8 cellular contexts compared by ENCODE assay signal in the genomic region with DNA sequence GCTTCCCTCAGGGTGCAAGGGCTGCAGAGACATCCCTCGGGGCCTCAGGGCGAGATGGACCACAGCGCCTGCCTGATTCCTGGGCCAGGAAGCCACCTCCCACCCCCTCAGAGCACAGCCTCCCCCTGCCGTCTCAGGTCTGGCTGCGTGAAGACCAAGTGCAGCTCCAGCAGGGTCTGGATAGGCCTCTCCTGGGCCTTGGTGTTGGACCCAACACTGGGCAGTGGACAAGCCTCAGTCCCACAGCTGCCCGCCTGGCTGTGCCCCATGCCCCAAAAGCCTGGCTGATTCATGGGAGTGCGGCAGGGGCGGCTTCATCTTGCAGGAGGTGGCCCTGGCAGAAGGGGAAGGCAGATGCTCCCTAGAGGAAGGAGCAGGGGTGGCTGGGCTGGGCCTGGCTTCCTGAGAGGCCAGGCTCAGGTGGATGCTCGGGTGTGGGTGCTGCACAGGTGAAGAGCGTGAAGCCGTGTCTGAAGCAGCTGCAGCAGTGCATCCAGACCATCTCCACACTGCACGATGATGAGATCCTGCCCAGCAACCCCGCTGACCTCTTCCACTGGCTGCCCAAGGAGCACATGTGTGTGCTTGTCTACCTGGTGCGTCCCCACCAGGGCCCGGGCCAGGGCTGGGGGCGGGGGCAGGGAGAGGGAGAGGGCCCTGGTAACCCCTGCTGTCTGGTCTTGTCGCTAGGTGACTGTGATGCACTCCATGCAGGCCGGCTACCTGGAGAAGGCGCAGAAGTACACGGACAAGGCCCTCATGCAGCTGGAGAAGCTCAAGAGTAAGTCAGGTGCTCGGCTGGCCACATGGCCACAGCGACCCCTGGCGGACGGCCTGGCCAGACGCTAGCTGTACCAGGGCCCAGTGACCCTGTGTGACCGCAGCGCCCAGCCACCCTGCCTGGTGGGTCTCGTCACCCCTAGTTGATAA. TPM values are rescaled to one million over a fixed set of nuclear protein-coding genes. Genes with fewer than 3 reads are reported as not detected.
DNase-seq lines count a peak whose midpoint lies in the region; ATAC-seq and TF ChIP-seq lines count a peak whose summit lies in the region.

No MANE protein-coding gene starts in this region.

- peaks cover 0 to 2% (median 0%) of the 10 kb centered on the region in 3 donors for H3K27me3 Mint-ChIP-seq in immature natural killer cell (ENCODE audit: low read depth in 3 of 3)

- H3K36me3 ChIP-seq in GM23248 (ENCODE audit: low read depth) (peaks cover 30% of the 10 kb centered on the region; the same call in 1 of the 2 replicates), vagina (peaks cover 8 to 90% of the 10 kb centered on the region in 2 donors)

- WGBS in GM23248 (ENCODE audit: low coverage in 1 of 2, low lambda C conversion rate in 2 of 2, missing lambda C conversion rate in 2 of 2), 2 experiments, result 71% methylated on average over 26 to 27 of the region's 28 CpGs

- no peak overlapping the region for H3K9ac ChIP-seq in GM23248

- H3K27me3 ChIP-seq in GM23248 (replicated peaks; ENCODE audit: insufficient read depth) (no peaks in the 10 kb centered on the region), vagina (no peaks in the 10 kb centered on the region)

- H3F3A ChIP-seq in GM23248 (ENCODE audit: insufficient read depth), result no peaks in the 10 kb centered on the region

- DNase-seq in AG09319 (ENCODE audit: extremely low read depth, low read depth) (no peak), GM23248 (peak; percentile 56), NCI-H748 (lab: John Stamatoyannopoulos, UW; ENCODE audit: unreplicated experiment) (peak; percentile 70), T47D (ENCODE audit: low read depth in 1 of 2, low spot score in 1 of 2) (peak; percentile 61 to 78), left colon (peak; percentile 50 to 66), vagina (ENCODE audit: extremely low spot score in 2 of 2) (no peak), immature natural killer cell (no peak)

- no peaks in the 10 kb centered on the region for H3K79me2 ChIP-seq in GM23248 (ENCODE audit: insufficient read depth)

- H2AFZ ChIP-seq in GM23248, result no peak overlapping the region

- H4K20me1 ChIP-seq in GM23248 (ENCODE audit: insufficient read depth), result no peaks in the 10 kb centered on the region

- TF ChIP-seq POLR2A in vagina (IDR thresholded peaks at IDR 0.05), result no peak

- TF ChIP-seq CTCF in AG09319 (IDR thresholded peaks at IDR 0.05; ENCODE audit: low read depth, low read length) (peak; percentile 91), vagina (IDR thresholded peaks at IDR 0.05) (peak; percentile 14 to 46 (median 23))

- intact Hi-C loops in left colon (cut with DNase I, micrococcal nuclease), result no loop called here
- intact Hi-C loops in vagina (cut with DNase I), result no loop called here

- ATAC-seq in left colon (peak; percentile 86), GM21381 (IDR thresholded peaks at IDR 0.05; ENCODE audit: unreplicated experiment) (no peak)

- H3K9me3 Mint-ChIP-seq in immature natural killer cell, result no peaks in the 10 kb centered on the region

- H3K4me1 Mint-ChIP-seq in immature natural killer cell, result no peaks in the 10 kb centered on the region

- H3K4me3 ChIP-seq in GM23248 (no peak overlapping the region), vagina (no peak overlapping the region)

- no peaks in the 10 kb centered on the region for H3K9me3 ChIP-seq in GM23248 (ENCODE audit: low read depth)
- H3K9me3 ChIP-seq in vagina, result no peaks in the 10 kb centered on the region

- H3K27ac Mint-ChIP-seq in immature natural killer cell, result no peak overlapping the region

- H3K4me1 ChIP-seq in GM23248 (ENCODE audit: insufficient read depth) (no peaks in the 10 kb centered on the region; the same call in 1 of the 2 replicates), vagina (peaks cover 8% of the 10 kb centered on the region)

- peaks cover 10 to 26% (median 13%) of the 10 kb centered on the region in 3 donors for H3K36me3 Mint-ChIP-seq in immature natural killer cell

- H3K27ac ChIP-seq in GM23248 (no peak overlapping the region), vagina (no peak overlapping the region)

- no peaks in the 10 kb centered on the region for H3K9me2 ChIP-seq in GM23248 (ENCODE audit: insufficient read depth)

- no peak overlapping the region for H3K4me3 Mint-ChIP-seq in immature natural killer cell

- no peak overlapping the region for H3K4me2 ChIP-seq in GM23248 (ENCODE audit: unreplicated experiment)

- in situ Hi-C loops in GM23248 (cut with MboI), result no loop called here
- in situ Hi-C loops in T47D (cut with HindIII; ENCODE audit: low pct_unique_long_range_greater_than_20kb, low sequenced_read_pairs), result no loop called here

RNA-seq across cellular contexts. Expression of a gene that starts 21.7 kb away (rescaled TPM):
- total RNA-seq in GM23248 (2014; rRNA removed; shearing (Covaris generic)), result 25.4 and 25.7 TPM in 2 replicates
- 22.2 and 23.0 TPM in 2 replicates for polyA plus RNA-seq in GM23248 (2016; fragmentation: Nextera tagmentation; extraction: Ambion mirVana)
- total RNA-seq in left colon, result 10 to 100 TPM; 45.3 to 52.4 TPM
- 55.2 TPM for total RNA-seq in vagina
- 10 to 100 TPM in 2 of 3 donors, 1 to 10 TPM in 1; 8.5 to 25.5 (median 21.0) TPM for polyA plus RNA-seq in immature natural killer cell

RNA-seq across cellular contexts. Expression of a gene that starts 22.0 kb away (rescaled TPM):
- total RNA-seq in GM23248 (2014; rRNA removed; shearing (Covaris generic)), result 25.6 and 26.6 TPM in 2 replicates
- polyA plus RNA-seq in GM23248 (2016; fragmentation: Nextera tagmentation; extraction: Ambion mirVana) (50.5 and 55.6 TPM in 2 replicates), immature natural killer cell (10 to 100 TPM; 25.4 to 47.1 (median 27.7) TPM)
- total RNA-seq in left colon (10 to 100 TPM; 33.5 to 46.2 TPM), vagina (25.5 TPM)

Comparison
In these comparisons a context has a peak if more than half of its experiments do, and no peak if none do; other contexts are left out.
1. DNase-seq: peak in GM23248 (single experiment), NCI-H748 (single experiment), T47D (2 of 2) and left colon (2 of 2); none in AG09319 (single experiment), vagina (0 of 2) and immature natural killer cell (0 of 3).